In the genomic region with DNA sequence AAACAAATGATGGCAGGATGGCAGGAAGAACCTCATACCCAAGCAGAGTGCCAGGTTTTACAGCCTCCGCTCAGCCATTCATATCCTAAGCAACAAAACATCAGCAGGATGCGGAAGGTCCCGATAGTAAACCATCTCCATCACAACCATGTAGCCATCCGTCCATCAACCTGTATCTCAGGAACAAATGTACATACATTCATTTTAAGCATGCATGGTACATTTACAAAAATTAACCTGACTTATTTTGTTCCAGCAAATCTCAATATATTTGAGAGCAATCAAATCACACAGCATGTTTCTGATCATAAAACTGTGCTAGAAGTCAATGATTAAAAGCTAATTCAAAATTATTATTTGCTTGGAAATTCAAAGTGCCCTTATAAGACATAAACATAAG, we compare ENCODE assay signal across 7 cellular contexts. TPM values are rescaled to one million over a fixed set of nuclear protein-coding genes. Genes with fewer than 3 reads are reported as not detected.
A peak's percentile ranks its signal among the peaks of the same experiment; 100 is the strongest.
DNase-seq lines count a peak whose midpoint lies in the region; ATAC-seq and TF ChIP-seq lines count a peak whose summit lies in the region.
"Not testable (repeated sequence)": the region's sequence is repeated elsewhere in the genome, so short reads cannot be mapped to it uniquely, and the experiment has no call there.

A gene (minus strand): TSS at position 101 of the 400 bp plus-strand sequence. CDS start 0 bp downstream, at position 101.

- H3K36me3 Mint-ChIP-seq in activated CD8-positive, alpha-beta memory T cell treated with anti-CD3 and anti-CD28 coated beads, Interleukin-2, amount 10 ng/mL, durations not matched to agents 7 days and 5 days; MCF 10A (ENCODE audit: insufficient read depth, unreplicated experiment): not testable (repeated sequence)

- BruUV-seq in MCF 10A (replicated peaks; lab: Mats Ljungman, UMichigan): not testable (repeated sequence)

- not testable (repeated sequence) for H3K27ac ChIP-seq in SJCRH30, testis

- TF ChIP-seq POLR2A in testis (IDR thresholded peaks at IDR 0.05): not testable (repeated sequence)

- not testable (repeated sequence) for H3K27me3 Mint-ChIP-seq in activated CD8-positive, alpha-beta memory T cell treated with anti-CD3 and anti-CD28 coated beads, Interleukin-2, amount 10 ng/mL, durations not matched to agents 7 days and 5 days; MCF 10A (ENCODE audit: insufficient read depth, unreplicated experiment)

- ATAC-seq in activated CD8-positive, alpha-beta memory T cell treated with anti-CD3 and anti-CD28 coated beads, Interleukin-2, amount 10 ng/mL, durations not matched to agents 7 days and 5 days: not testable (repeated sequence)

- not testable (repeated sequence) for H3K27ac Mint-ChIP-seq in activated CD8-positive, alpha-beta memory T cell treated with anti-CD3 and anti-CD28 coated beads, Interleukin-2, amount 10 ng/mL, durations not matched to agents 7 days and 5 days; MCF 10A (ENCODE audit: low read depth, unreplicated experiment)

- H3K4me3 ChIP-seq in H7 (ENCODE audit: insufficient read depth, low read depth, low read length) (peak within 1 kb of the TSS; percentile 10; the same call in 1 of the 2 replicates), iPS-15b (ENCODE audit: low read depth, low read length) (peak within 1 kb of the TSS; percentile 22)
- H3K4me3 ChIP-seq in SJCRH30, testis: not testable (repeated sequence)

- not testable (repeated sequence) for H3K36me3 ChIP-seq in H7 (replicated peaks; ENCODE audit: control insufficient read depth, insufficient read depth, low read length); SJCRH30; iPS-15b (ENCODE audit: control insufficient read depth, insufficient read depth, low read length); testis (ENCODE audit: low read depth, missing control alignments)

- not testable (repeated sequence) for H3K4me1 Mint-ChIP-seq in activated CD8-positive, alpha-beta memory T cell treated with anti-CD3 and anti-CD28 coated beads, Interleukin-2, amount 10 ng/mL, durations not matched to agents 7 days and 5 days; MCF 10A (ENCODE audit: insufficient read depth, unreplicated experiment)

- intact Hi-C loops in MCF 10A (cut with micrococcal nuclease); testis (cut with DNase I; ENCODE audit: low total_unique reads): not testable (repeated sequence)

- WGBS in testis, 2 donors: no CpG with 5 or more reads among the region's 4 CpGs

- not testable (repeated sequence) for H3K27me3 ChIP-seq in H7 (ENCODE audit: control insufficient read depth, insufficient read depth, low read length); SJCRH30; iPS-15b (ENCODE audit: control insufficient read depth, insufficient read depth, low read length); testis

- H3K9me3 ChIP-seq in SJCRH30 (replicated peaks); iPS-15b (ENCODE audit: control insufficient read depth, insufficient read depth, low read length); testis: not testable (repeated sequence)

- H3K9me3 Mint-ChIP-seq in activated CD8-positive, alpha-beta memory T cell treated with anti-CD3 and anti-CD28 coated beads, Interleukin-2, amount 10 ng/mL, durations not matched to agents 7 days and 5 days (ENCODE audit: low read depth); MCF 10A (ENCODE audit: unreplicated experiment): not testable (repeated sequence)

- not testable (repeated sequence) for TF ChIP-seq CTCF in MCF 10A (IDR thresholded peaks at IDR 0.05; ENCODE audit: unreplicated experiment); testis (IDR thresholded peaks at IDR 0.05)

- CTCF ChIA-PET in activated CD8-positive, alpha-beta memory T cell treated with anti-CD3 and anti-CD28 coated beads, Interleukin-2, amount 10 ng/mL, durations not matched to agents 7 days and 5 days (lab: Charles Lee); MCF 10A (lab: Yijun Ruan, JAX): not testable (repeated sequence)

- not testable (repeated sequence) for H3K4me3 Mint-ChIP-seq in activated CD8-positive, alpha-beta memory T cell treated with anti-CD3 and anti-CD28 coated beads, Interleukin-2, amount 10 ng/mL, durations not matched to agents 7 days and 5 days; MCF 10A (ENCODE audit: unreplicated experiment)

- DNase-seq in H7; SJCRH30; activated CD8-positive, alpha-beta memory T cell treated with anti-CD3 and anti-CD28 coated beads, Interleukin-2, amount 10 ng/mL, durations not matched to agents 7 days and 5 days; MCF 10A (ENCODE audit: unreplicated experiment); mucosa of gallbladder (ENCODE audit: low spot score); testis: not testable (repeated sequence)

- POLR2A ChIA-PET in MCF 10A (lab: Yijun Ruan, JAX): not testable (repeated sequence)

- not testable (repeated sequence) for H3K4me1 ChIP-seq in SJCRH30; iPS-15b (ENCODE audit: control insufficient read depth, insufficient read depth, low read length); testis

- H3K9ac ChIP-seq in iPS-15b (ENCODE audit: low read depth, low read length): not testable (repeated sequence)

RNA-seq across cellular contexts. Expression of the gene that starts here (rescaled TPM):
- 2.3 and 2.4 TPM in 2 replicates for total RNA-seq in H7 (2014; rRNA removed; shearing (Covaris generic))
- total RNA-seq in SJCRH30 (2014; rRNA removed; shearing (Covaris generic)): 14.0 and 16.7 TPM in 2 replicates
- 10 to 100 TPM; 20.9 to 22.5 TPM for total RNA-seq in activated CD8-positive, alpha-beta memory T cell treated with anti-CD3 and anti-CD28 coated beads, Interleukin-2, amount 10 ng/mL, durations not matched to agents 7 days and 5 days
- total RNA-seq in MCF 10A (2022): 22.2 and 26.0 TPM in 2 replicates
- total RNA-seq in mucosa of gallbladder: 15.9 TPM
- 10 to 100 TPM; 23.0 to 40.1 TPM for total RNA-seq in testis
- 6.0 TPM for polyA plus RNA-seq in testis (ENCODE audit: insufficient read depth, low read depth, low replicate concordance)
